Comparison of ENCODE assay signal across 8 cellular contexts in genomic region chr20:48722737-48723191, GRCh38.
DNase-seq lines count a peak whose midpoint lies in the region; ATAC-seq and TF ChIP-seq lines count a peak whose summit lies in the region.

No MANE protein-coding gene starts in this region.

- no peak overlapping the region for H3K27ac ChIP-seq in neural progenitor cell

- peaks cover 46% of the 10 kb centered on the region for H3K4me1 Mint-ChIP-seq in neural progenitor cell

- no peak overlapping the region for H3K4me3 Mint-ChIP-seq in neural progenitor cell

- H3K27me3 Mint-ChIP-seq in neural progenitor cell (ENCODE audit: insufficient read depth, low read depth): peaks cover 6% of the 10 kb centered on the region

- no peaks in the 10 kb centered on the region for H3K27me3 ChIP-seq in GM06990 (replicated peaks; ENCODE audit: control insufficient read depth, insufficient read depth, low read length)
- no peaks in the 10 kb centered on the region for H3K27me3 ChIP-seq in neural progenitor cell

- DNase-seq in GM06990 (ENCODE audit: extremely low read depth, insufficient read length) (peak; percentile 60), NCI-H2171 (lab: John Stamatoyannopoulos, UW) (peak; percentile 21), dermis microvascular lymphatic vessel endothelial cell (ENCODE audit: low read depth in 2 of 2) (peak; percentile 48 to 78), neural progenitor cell (ENCODE audit: low spot score) (no peak), SW480 (ENCODE audit: low spot score) (no peak), occipital lobe (lab: John Stamatoyannopoulos, UW) (no peak), EL (no peak)

- no peak overlapping the region for H2AFZ ChIP-seq in neural progenitor cell (replicated peaks)

- H3K36me3 Mint-ChIP-seq in neural progenitor cell: peaks cover 20% of the 10 kb centered on the region

- TF ChIP-seq CTCF in GM06990 (IDR thresholded peaks at IDR 0.05; ENCODE audit: insufficient read depth, low read length, poor library complexity, severe bottlenecking): no peak
- no peak for TF ChIP-seq CTCF in neural progenitor cell (IDR thresholded peaks at IDR 0.05)

- H3K4me3 ChIP-seq in GM06990 (replicated peaks; ENCODE audit: low read depth, low read length) (no peak overlapping the region), neural progenitor cell (no peak overlapping the region)

- no peaks in the 10 kb centered on the region for H3K9me3 Mint-ChIP-seq in neural progenitor cell

- no peak overlapping the region for H3K9ac ChIP-seq in neural progenitor cell

- H3K36me3 ChIP-seq in GM06990 (ENCODE audit: control insufficient read depth, insufficient read depth, low read length) (peaks cover 17% of the 10 kb centered on the region), neural progenitor cell (no peaks in the 10 kb centered on the region)

- no peaks in the 10 kb centered on the region for H3K79me2 ChIP-seq in neural progenitor cell (ENCODE audit: low read depth)

- peak overlapping the region; percentile 34 for H3K27ac Mint-ChIP-seq in neural progenitor cell

- no peak overlapping the region for H3K4me2 ChIP-seq in neural progenitor cell

- no peak for ATAC-seq in GM21367 (IDR thresholded peaks at IDR 0.05; ENCODE audit: unreplicated experiment)

- peaks cover 4% of the 10 kb centered on the region for H4K20me1 ChIP-seq in neural progenitor cell (ENCODE audit: low read depth)

- no peaks in the 10 kb centered on the region for H3K4me1 ChIP-seq in neural progenitor cell

- no peaks in the 10 kb centered on the region for H3F3A ChIP-seq in neural progenitor cell (ENCODE audit: low read depth)

- H3K9me3 ChIP-seq in neural progenitor cell (ENCODE audit: low read depth): no peaks in the 10 kb centered on the region

Comparison
In these comparisons a context has a peak if more than half of its experiments do, and no peak if none do; other contexts are left out.
1. DNase-seq: peak in GM06990 (single experiment), NCI-H2171 (single experiment) and dermis microvascular lymphatic vessel endothelial cell (2 of 2); none in neural progenitor cell (single experiment), SW480 (single experiment), occipital lobe (single experiment) and EL (single experiment).